8 cellular contexts compared by ENCODE assay signal in the genomic region with DNA sequence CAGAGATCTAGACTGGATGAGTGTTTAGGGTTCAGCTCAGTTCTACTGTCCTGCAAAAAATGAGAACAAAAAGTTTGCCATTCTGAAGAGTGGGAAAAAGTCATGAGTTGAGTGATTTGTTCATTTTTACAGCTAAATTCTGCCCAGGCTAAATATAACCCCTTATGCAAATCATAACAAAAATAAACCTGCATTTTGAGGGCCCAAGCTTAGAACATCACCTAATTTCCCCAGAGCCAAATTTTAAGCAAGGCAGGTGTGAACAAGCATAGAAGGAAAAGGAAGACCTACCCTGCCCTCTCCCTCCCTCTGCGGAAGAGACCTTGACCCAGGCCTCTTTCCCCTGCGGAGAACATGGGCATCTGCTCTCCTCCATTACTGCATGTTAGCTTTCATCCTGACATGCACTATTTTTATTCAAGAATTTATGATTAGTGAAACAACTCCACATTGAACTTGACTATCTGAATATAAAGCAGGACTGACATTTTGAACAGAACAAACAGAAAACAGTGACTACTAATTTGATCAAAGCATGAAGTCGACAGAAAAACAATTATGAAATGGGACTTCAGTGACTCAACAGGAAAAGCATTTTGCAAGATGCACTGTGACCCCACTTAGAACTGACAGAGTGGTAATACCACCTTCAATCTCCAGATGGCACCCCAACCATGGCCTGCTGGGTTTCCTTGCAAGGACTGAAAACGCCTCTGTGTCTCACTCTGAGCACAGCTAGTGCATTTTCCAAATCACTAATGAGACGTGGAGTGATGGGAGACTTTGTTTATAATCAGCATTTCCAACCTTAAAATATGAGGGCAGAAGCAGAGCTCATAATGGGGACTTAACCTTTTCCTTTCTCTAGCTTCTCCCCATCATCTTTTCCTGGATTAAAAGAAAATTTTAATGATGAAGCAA. TPM values are rescaled to one million over a fixed set of nuclear protein-coding genes. Genes with fewer than 3 reads are reported as not detected.
DNase-seq lines count a peak whose midpoint lies in the region; ATAC-seq, FAIRE-seq and TF ChIP-seq lines count a peak whose summit lies in the region.

No MANE protein-coding gene starts in this region.

- DNase-seq in GM12865 (ENCODE audit: low read depth) (peak; percentile 95), NCI-H1092 treated with DMSO at 0.1 percent for 48 hours (lab: John Stamatoyannopoulos, UW) (peak; percentile 58), SW 1271 (lab: John Stamatoyannopoulos, UW) (peak; percentile 83 to 92), heart left ventricle (peak; percentile 76 to 87 (median 84)), pulmonary artery endothelial cell (ENCODE audit: low read depth, low spot score) (peak; percentile 92), urothelium cell line (ENCODE audit: low spot score) (peak; percentile 65)

- H3K4me1 ChIP-seq in heart left ventricle, result peaks cover 17 to 60% (median 50%) of the 10 kb centered on the region in 12 donors

- H3K27ac ChIP-seq in adipose tissue (ENCODE audit: low read depth, low read length) (peak overlapping the region; percentile 60), heart left ventricle (peak overlapping the region; percentile 62 to 88 (median 80))

- peak in 1 of 2 donors; percentile 28 for TF ChIP-seq POLR2A in heart left ventricle (IDR thresholded peaks at IDR 0.05)

- peaks cover 0 to 21% (median 12%) of the 10 kb centered on the region in 9 donors for H3K36me3 ChIP-seq in heart left ventricle

- H3K4me3 ChIP-seq in GM12865 (ENCODE audit: low read depth, low read length) (peak overlapping the region; percentile 4), heart left ventricle (peak overlapping the region in 1 of 12 donors; percentile 12)

- no peak for FAIRE-seq in urothelium cell line (lab: Jason Lieb, UNC)

- TF ChIP-seq CTCF in GM12865 (IDR thresholded peaks at IDR 0.05; ENCODE audit: insufficient read depth, low read depth, low read length, missing control alignments) (peak; percentile 92), heart left ventricle (IDR thresholded peaks at IDR 0.05) (peak; percentile 88 to 98 (median 96))

- H3K27me3 ChIP-seq in heart left ventricle, result no peaks in the 10 kb centered on the region

- ATAC-seq in HG02610 (IDR thresholded peaks at IDR 0.05; ENCODE audit: unreplicated experiment) (peak; percentile 71), heart left ventricle (peak; percentile 85 to 93 (median 92))

- intact Hi-C loops in heart left ventricle (cut with DNase I), result loop anchor here (1.0 to 10.0 kb wide), 15 partner anchors 63 to 430 kb away; a partner anchor contains a TSS

- H3K9me3 ChIP-seq in heart left ventricle, result no peaks in the 10 kb centered on the region

- WGBS in adipose tissue, 3 donors, result 3 to 8% (median 5%) methylated on average over 5 of the region's 5 CpGs
- 2 to 5% (median 3%) methylated on average over 5 of the region's 5 CpGs for WGBS in heart left ventricle, 4 donors

RNA-seq across cellular contexts. Expression of a gene that starts 30.9 kb away (rescaled TPM):
- polyA plus RNA-seq in adipose tissue, result 10 to 100 TPM in 1 of 3 donors, 1 to 10 TPM in 2; 2.5 to 14.1 (median 8.8) TPM
- total RNA-seq in heart left ventricle, result 10 to 100 TPM in 2 of 9 donors, 1 to 10 TPM in 7; 1.1 to 26.7 (median 4.0) TPM
- polyA plus RNA-seq in heart left ventricle, result 1 to 10 TPM; 1.0 to 4.5 TPM
- 0.07 and 0.49 TPM in 2 replicates for total RNA-seq in pulmonary artery endothelial cell
